ENCODE assay signal across 29 cellular contexts in genomic region chr3:141669434-141669833, GRCh38.
"Had no signal": no experiment of that assay in that cellular context is flagged by ENCODE, and none has a peak within 500 bp of the region (broad histone marks: within the 10 kb centered on the region; RNA-seq: fewer than 3 reads in every experiment).

No MANE protein-coding gene starts in this region.

- H3K27ac ChIP-seq: dorsolateral prefrontal cortex, esophagus muscularis mucosa, foreskin keratinocyte, gastroesophageal sphincter, heart left ventricle, left lung, neural progenitor cell, parathyroid adenoma, right atrium auricular region, suprapubic skin, transverse colon, upper lobe of right lung, uterus had no signal

- H3K36me3 ChIP-seq: esophagus muscularis mucosa, gastroesophageal sphincter, heart left ventricle, left lung, neural progenitor cell, right atrium auricular region, suprapubic skin, transverse colon, upper lobe of right lung, uterus had no signal

- H3K4me1 Mint-ChIP-seq: stimulated activated naive CD8-positive, alpha-beta T cell treated with anti-CD3 and anti-CD28 coated beads, Interleukin-15, amount 100 ng/mL, for 72 hours had no signal

- H2AFZ ChIP-seq: neural progenitor cell, parathyroid adenoma had no signal

- H3K4me2 ChIP-seq: neural progenitor cell, smooth muscle cell had no signal

- ATAC-seq: foreskin keratinocyte; gastroesophageal sphincter; heart left ventricle; left cardiac atrium; left lung; naive thymus-derived CD4-positive, alpha-beta T cell; sciatic nerve; stimulated activated naive CD8-positive, alpha-beta T cell treated with anti-CD3 and anti-CD28 coated beads, Interleukin-15, amount 100 ng/mL, for 72 hours; upper lobe of right lung had no signal

- DNase-seq: dorsolateral prefrontal cortex; effector CD4-positive, alpha-beta T cell; foreskin keratinocyte; heart left ventricle; hippocampal formation; left cardiac atrium; left lung; mesenchymal stem cell; midbrain; naive thymus-derived CD4-positive, alpha-beta T cell; stimulated activated CD4-positive, alpha-beta T cell treated with anti-CD3 and anti-CD28 coated beads, Interleukin-12 subunit alpha, Interleukin-12 subunit beta, amount 100 ng/mL, for 4 hours; stimulated activated CD4-positive, alpha-beta T cell treated with anti-CD3 and anti-CD28 coated beads, Interleukin-1b, Interleukin-23, amount 100 ng/mL, for 48 hours; stimulated activated CD4-positive, alpha-beta T cell treated with anti-CD3 and anti-CD28 coated beads, Interleukin-4, amount 100 ng/mL, for 1 hour; stimulated activated CD8-positive, alpha-beta memory T cell treated with anti-CD3 and anti-CD28 coated beads, Interleukin-4, amount 100 ng/mL, for 48 hours; stimulated activated naive CD4-positive, alpha-beta T cell; stimulated activated naive CD8-positive, alpha-beta T cell treated with anti-CD3 and anti-CD28 coated beads, Interleukin-15, amount 100 ng/mL, for 72 hours; transverse colon; upper lobe of right lung; uterus had no signal

- H3K4me3 Mint-ChIP-seq: naive thymus-derived CD4-positive, alpha-beta T cell; nephron; neural progenitor cell; stimulated activated naive CD8-positive, alpha-beta T cell treated with anti-CD3 and anti-CD28 coated beads, Interleukin-15, amount 100 ng/mL, for 72 hours had no signal

- H3K27me3 ChIP-seq: dorsolateral prefrontal cortex, esophagus muscularis mucosa, gastroesophageal sphincter, heart left ventricle, left lung, neural progenitor cell, right atrium auricular region, suprapubic skin, transverse colon, upper lobe of right lung, uterus had no signal

- H3K9ac ChIP-seq: neural progenitor cell, parathyroid adenoma had no signal

- H3K4me3 ChIP-seq: dorsolateral prefrontal cortex, esophagus muscularis mucosa, gastroesophageal sphincter, heart left ventricle, left lung, neural progenitor cell, right atrium auricular region, smooth muscle cell, suprapubic skin, transverse colon, upper lobe of right lung, uterus had no signal

- H3K27ac Mint-ChIP-seq: naive thymus-derived CD4-positive, alpha-beta T cell; nephron; neural progenitor cell; progenitor cell of endocrine pancreas; stimulated activated naive CD8-positive, alpha-beta T cell treated with anti-CD3 and anti-CD28 coated beads, Interleukin-15, amount 100 ng/mL, for 72 hours had no signal

- H3K79me2 ChIP-seq: parathyroid adenoma had no signal

- H3K4me1 ChIP-seq: esophagus muscularis mucosa, foreskin keratinocyte, gastroesophageal sphincter, heart left ventricle, left lung, neural progenitor cell, parathyroid adenoma, right atrium auricular region, suprapubic skin, transverse colon, upper lobe of right lung, uterus had no signal

- H3K9me3 ChIP-seq: uterus had no signal
